Comparison of ENCODE assay signal across 8 cellular contexts in the genomic region with DNA sequence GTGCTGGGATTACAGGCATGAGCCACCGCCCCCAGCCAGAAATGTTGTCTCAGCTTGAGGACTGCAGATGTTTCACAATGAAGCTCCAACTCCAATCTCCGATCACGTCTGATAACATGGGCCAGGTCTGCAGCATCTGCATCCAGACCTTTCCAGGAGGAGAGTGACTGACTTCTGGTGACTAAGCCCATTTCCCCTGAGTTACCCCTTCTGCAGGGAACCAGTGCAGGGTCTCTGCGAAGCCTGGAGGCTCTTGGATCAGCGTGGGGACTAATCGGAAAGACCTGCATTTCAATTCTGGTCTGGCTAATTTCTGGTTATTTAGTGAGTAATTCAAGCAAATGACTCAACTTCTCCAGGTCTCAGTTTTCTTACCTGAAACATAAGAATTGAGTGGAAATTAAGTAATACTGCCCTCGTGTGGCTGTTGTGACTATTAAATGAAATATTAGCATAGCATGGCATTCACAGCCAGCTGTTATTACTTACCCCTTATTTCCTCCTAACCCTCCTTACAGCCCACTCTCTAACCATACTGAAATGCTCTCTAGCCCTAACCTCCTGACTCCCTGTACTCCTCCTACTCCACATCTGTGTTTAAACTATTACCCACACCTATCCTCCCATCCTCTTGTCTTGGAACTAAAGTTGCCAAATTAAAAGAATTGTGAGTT. TPM values are rescaled to one million over a fixed set of nuclear protein-coding genes. Genes with fewer than 3 reads are reported as not detected.
DNase-seq lines count a peak whose midpoint lies in the region; ATAC-seq and TF ChIP-seq lines count a peak whose summit lies in the region.

No MANE protein-coding gene starts in this region.

- peak; percentile 57 for DNase-seq in EL
- peak; percentile 40 for DNase-seq in HFF-Myc (ENCODE audit: extremely low read depth, low read depth)
- DNase-seq in NCI-H748 treated with DMSO at 0.1 percent for 48 hours (lab: John Stamatoyannopoulos, UW) = peak; percentile 43
- DNase-seq in activated CD8-positive, alpha-beta memory T cell treated with anti-CD3 and anti-CD28 coated beads, Interleukin-2, amount 10 ng/mL, durations not matched to agents 7 days and 5 days = peak; percentile 52
- DNase-seq in neural crest cell (ENCODE audit: low read depth, low spot score) = peak; percentile 26
- no peak for DNase-seq in cortex of kidney (lab: John Stamatoyannopoulos, UW)

- CTCF ChIA-PET in activated CD8-positive, alpha-beta memory T cell treated with anti-CD3 and anti-CD28 coated beads, Interleukin-2, amount 10 ng/mL, durations not matched to agents 7 days and 5 days (lab: Charles Lee) = interaction anchor here (0.5 to 7.7 kb wide), 14 partner anchors 8 to 378 kb away, joined by 3 to 72 read pairs (median 6); partner anchors contain the start of genes NDFIP1, RELL2 and RNF14

- H3K4me3 ChIP-seq in HFF-Myc (replicated peaks; ENCODE audit: low read depth, low read length) = no peak overlapping the region

- H3K27ac Mint-ChIP-seq in activated CD8-positive, alpha-beta memory T cell treated with anti-CD3 and anti-CD28 coated beads, Interleukin-2, amount 10 ng/mL, durations not matched to agents 7 days and 5 days = peak overlapping the region; percentile 87
- H3K27ac Mint-ChIP-seq in neural crest cell (ENCODE audit: unreplicated experiment) = no peak overlapping the region

- TF ChIP-seq CTCF in HFF-Myc (IDR thresholded peaks at IDR 0.05; ENCODE audit: low read depth, low read length, missing control alignments) = no peak
- peak; percentile 73 for TF ChIP-seq CTCF in neural crest cell (conservative IDR thresholded peaks at IDR 0.05)

- H3K27me3 Mint-ChIP-seq in activated CD8-positive, alpha-beta memory T cell treated with anti-CD3 and anti-CD28 coated beads, Interleukin-2, amount 10 ng/mL, durations not matched to agents 7 days and 5 days = peaks cover 10% of the 10 kb centered on the region
- no peaks in the 10 kb centered on the region for H3K27me3 Mint-ChIP-seq in neural crest cell (ENCODE audit: low read depth)

- peaks cover 64% of the 10 kb centered on the region for H3K4me1 Mint-ChIP-seq in activated CD8-positive, alpha-beta memory T cell treated with anti-CD3 and anti-CD28 coated beads, Interleukin-2, amount 10 ng/mL, durations not matched to agents 7 days and 5 days
- peaks cover 30% of the 10 kb centered on the region for H3K4me1 Mint-ChIP-seq in neural crest cell

- H3K36me3 Mint-ChIP-seq in activated CD8-positive, alpha-beta memory T cell treated with anti-CD3 and anti-CD28 coated beads, Interleukin-2, amount 10 ng/mL, durations not matched to agents 7 days and 5 days = peaks cover 3% of the 10 kb centered on the region
- no peaks in the 10 kb centered on the region for H3K36me3 Mint-ChIP-seq in neural crest cell (ENCODE audit: low read depth)

- no peak overlapping the region for H3K4me3 Mint-ChIP-seq in activated CD8-positive, alpha-beta memory T cell treated with anti-CD3 and anti-CD28 coated beads, Interleukin-2, amount 10 ng/mL, durations not matched to agents 7 days and 5 days
- H3K4me3 Mint-ChIP-seq in neural crest cell = peak overlapping the region; percentile 76

- peaks cover 1% of the 10 kb centered on the region for H3K9me3 Mint-ChIP-seq in activated CD8-positive, alpha-beta memory T cell treated with anti-CD3 and anti-CD28 coated beads, Interleukin-2, amount 10 ng/mL, durations not matched to agents 7 days and 5 days (ENCODE audit: low read depth)
- H3K9me3 Mint-ChIP-seq in neural crest cell = peaks cover under 1% of the 10 kb centered on the region

- peak; percentile 24 for ATAC-seq in activated CD8-positive, alpha-beta memory T cell treated with anti-CD3 and anti-CD28 coated beads, Interleukin-2, amount 10 ng/mL, durations not matched to agents 7 days and 5 days
- peak; percentile 37 for ATAC-seq in esophagus mucosa
- ATAC-seq in GM19397 (IDR thresholded peaks at IDR 0.05; ENCODE audit: unreplicated experiment) = no peak

RNA-seq across cellular contexts. Expression of gene GNPDA1, which starts 2.2 kb away (rescaled TPM):
- total RNA-seq in activated CD8-positive, alpha-beta memory T cell treated with anti-CD3 and anti-CD28 coated beads, Interleukin-2, amount 10 ng/mL, durations not matched to agents 7 days and 5 days = 10 to 100 TPM in 1 of 2 experiments, 1 to 10 TPM in 1; 7.7 to 10.0 TPM
- total RNA-seq in esophagus mucosa (12.9 TPM), neural crest cell (74.2 and 76.8 TPM in 2 replicates)

RNA-seq across cellular contexts. Expression of gene RNF14, which starts 46.1 kb away (rescaled TPM):
- total RNA-seq in activated CD8-positive, alpha-beta memory T cell treated with anti-CD3 and anti-CD28 coated beads, Interleukin-2, amount 10 ng/mL, durations not matched to agents 7 days and 5 days = 10 to 100 TPM; 23.8 to 28.2 TPM
- total RNA-seq in esophagus mucosa = 30.3 TPM
- total RNA-seq in neural crest cell = 36.9 and 41.4 TPM in 2 replicates

RNA-seq across cellular contexts. Expression of gene PCDH12, which starts 57.0 kb away (rescaled TPM):
- under 1 TPM; 0.12 to 0.19 TPM for total RNA-seq in activated CD8-positive, alpha-beta memory T cell treated with anti-CD3 and anti-CD28 coated beads, Interleukin-2, amount 10 ng/mL, durations not matched to agents 7 days and 5 days
- total RNA-seq in esophagus mucosa (0.40 TPM), neural crest cell (0.25 and 0.61 TPM in 2 replicates)
